17 cellular contexts compared by ENCODE assay signal in the genomic region with DNA sequence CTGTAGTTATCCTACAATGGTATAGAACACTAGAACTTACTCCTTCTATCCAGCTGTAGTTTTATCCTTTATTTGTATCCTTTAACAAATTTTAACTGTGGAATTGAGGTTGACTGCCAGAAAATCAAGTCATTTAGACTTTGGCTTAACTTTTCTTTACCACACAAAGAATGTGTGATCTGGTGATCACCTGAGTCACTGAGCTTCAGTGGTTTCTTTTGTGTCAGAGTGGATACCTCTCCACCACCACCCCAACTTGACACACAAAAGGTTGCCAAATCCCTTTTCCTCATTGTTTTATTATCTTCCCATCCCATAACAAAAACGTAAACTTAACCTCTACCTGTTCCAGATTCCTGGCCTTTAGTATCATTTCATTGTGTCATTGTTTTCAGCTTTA. TPM values are rescaled to one million over a fixed set of nuclear protein-coding genes. Genes with fewer than 3 reads are reported as not detected.
DNase-seq lines count a peak whose midpoint lies in the region; ATAC-seq, FAIRE-seq and TF ChIP-seq lines count a peak whose summit lies in the region.
"Had no signal": no experiment of that assay in that cellular context is flagged by ENCODE, and none has a peak within 500 bp of the region (broad histone marks: within the 10 kb centered on the region; RNA-seq: fewer than 3 reads in every experiment).

No MANE protein-coding gene starts in this region.

- no peak overlapping the region for H3K4me2 ChIP-seq in HepG2 (ENCODE audit: low read depth, low read length)

- H3K4me1 ChIP-seq in HepG2 (ENCODE audit: insufficient read depth, low read length) (peaks cover 78% of the 10 kb centered on the region), spleen (peaks cover 52 to 100% (median 85%) of the 10 kb centered on the region in 6 donors)

- H3K36me3 ChIP-seq in HepG2 (replicated peaks in 1 of 2; ENCODE audit: control insufficient read depth in 1 of 2, insufficient read depth in 2 of 2, low read length in 2 of 2) (peaks cover 2 to 13% of the 10 kb centered on the region in 2 experiments; a peak in 4 of 5 replicates), spleen (peaks cover 0 to 15% (median 2%) of the 10 kb centered on the region in 6 donors)

- H3K27ac ChIP-seq in HepG2 (ENCODE audit: extremely low read length, insufficient read depth, low read length): no peak overlapping the region
- H3K27ac ChIP-seq in spleen: no peak overlapping the region
- H3K27ac ChIP-seq: 22Rv1 had no signal

- H4K20me1 ChIP-seq in HepG2 (ENCODE audit: insufficient read depth, low read length): peaks cover 27% of the 10 kb centered on the region

- TF ChIP-seq RAD21 in HepG2 (CRISPR knock-in tag; IDR thresholded peaks at IDR 0.05): no peak

- TF ChIP-seq POLR2A in HepG2 (IDR thresholded peaks at IDR 0.05; ENCODE audit: insufficient read depth in 1 of 2, low read depth in 2 of 2, low read length in 2 of 2) (no peak), spleen (IDR thresholded peaks at IDR 0.05) (no peak)

- H3K27me3 Mint-ChIP-seq in T-helper 1 cell treated with Interleukin-12 subunit alpha and Interleukin-12 subunit beta and Interleukin-4 antibody, amounts not matched to agents 30 μg/mL and 1 μg/mL, for 36 hours (ENCODE audit: low read depth): no peaks in the 10 kb centered on the region
- no peaks in the 10 kb centered on the region for H3K27me3 Mint-ChIP-seq in activated naive CD8-positive, alpha-beta T cell treated with anti-CD3 and anti-CD28 coated beads, Interleukin-2, amount 50 U/mL, for 24 hours
- H3K27me3 Mint-ChIP-seq: memory B cell had no signal

- in situ Hi-C loops in HepG2 (cut with HindIII; ENCODE audit: extremely low pct_ligation_motif_present, low pct_unique_long_range_greater_than_20kb): no loop called here

- no TSS peak for BruUV-seq in HepG2 (replicated peaks; lab: Mats Ljungman, UMichigan)

- intact Hi-C loops in HepG2 (cut with micrococcal nuclease; ENCODE audit: unreplicated experiment) (loop anchor here (10.0 kb wide), 1 partner anchor 525 kb away; a partner anchor contains a TSS), spleen (cut with DNase I; ENCODE audit: low total_unique reads) (no loop called here)

- peaks cover 37% of the 10 kb centered on the region for H3K36me3 Mint-ChIP-seq in T-helper 1 cell treated with Interleukin-12 subunit alpha and Interleukin-12 subunit beta and Interleukin-4 antibody, amounts not matched to agents 30 μg/mL and 1 μg/mL, for 36 hours (ENCODE audit: low read depth)
- H3K36me3 Mint-ChIP-seq in activated naive CD8-positive, alpha-beta T cell treated with anti-CD3 and anti-CD28 coated beads, Interleukin-2, amount 50 U/mL, for 24 hours (ENCODE audit: low read depth): peaks cover 44% of the 10 kb centered on the region

- H3K4me1 Mint-ChIP-seq in T-helper 1 cell treated with Interleukin-12 subunit alpha and Interleukin-12 subunit beta and Interleukin-4 antibody, amounts not matched to agents 30 μg/mL and 1 μg/mL, for 36 hours (ENCODE audit: low read depth): peaks cover 76% of the 10 kb centered on the region
- peaks cover 92% of the 10 kb centered on the region for H3K4me1 Mint-ChIP-seq in activated naive CD8-positive, alpha-beta T cell treated with anti-CD3 and anti-CD28 coated beads, Interleukin-2, amount 50 U/mL, for 24 hours

- TF ChIP-seq EP300 in HepG2 (IDR thresholded peaks at IDR 0.05; ENCODE audit: low read depth in 2 of 2, low read length in 2 of 2) (no peak), HepG2 (CRISPR knock-in tag; IDR thresholded peaks at IDR 0.05; ENCODE audit: borderline replicate concordance) (no peak)

- H3K9ac ChIP-seq in HepG2 (ENCODE audit: insufficient read depth, low read depth, low read length): no peak overlapping the region

- POLR2A ChIA-PET in HepG2 (lab: Yijun Ruan, JAX): no interaction called here

- no peak for FAIRE-seq in HepG2 (lab: Jason Lieb, UNC)

- H3K79me2 ChIP-seq in HepG2 (ENCODE audit: insufficient read depth, low read length): peaks cover 100% of the 10 kb centered on the region

- DNase-seq in T-helper 1 cell (no peak), LoVo (ENCODE audit: low spot score) (peak; percentile 18), HepG2 (ENCODE audit: low spot score) (peak; percentile 31), COLO668 (lab: John Stamatoyannopoulos, UW; ENCODE audit: unreplicated experiment) (no peak), spleen (no peak)
- no peak for DNase-seq in activated naive CD8-positive, alpha-beta T cell treated with anti-CD3 and anti-CD28 coated beads, Interleukin-2, amount 50 U/mL, for 24 hours
- DNase-seq: activated CD4-positive, alpha-beta T cell treated with anti-CD3 and anti-CD28 coated beads, Interleukin-2, amount 50 U/mL, for 48 hours; dermis blood vessel endothelial cell; foreskin fibroblast; H7; NCI-H187 treated with DMSO at 0.1 percent for 48 hours; NCI-H748 treated with DMSO at 0.1 percent for 48 hours; occipital lobe had no signal

- H3K27me3 ChIP-seq in HepG2 (ENCODE audit: control insufficient read depth in 1 of 2, insufficient read depth in 2 of 2, low read length in 2 of 2) (no peaks in the 10 kb centered on the region), spleen (replicated peaks in 1 of 7) (no peaks in the 10 kb centered on the region)

- CTCF ChIA-PET in HepG2 (lab: Yijun Ruan, JAX; ENCODE audit: low intra/inter-chr PET ratio, low total read pairs): no interaction called here

- ATAC-seq in activated naive CD8-positive, alpha-beta T cell treated with anti-CD3 and anti-CD28 coated beads, Interleukin-2, amount 50 U/mL, for 24 hours: peak; percentile 34
- ATAC-seq in HepG2 (no peak), HG03354 (IDR thresholded peaks at IDR 0.05; ENCODE audit: poor library complexity, severe bottlenecking, unreplicated experiment) (no peak)

- 69% methylated on average over 1 of the region's 1 CpG for WGBS in HepG2 (ENCODE audit: low lambda C conversion rate)
- 58 to 73% (median 60%) methylated on average over 1 of the region's 1 CpG for WGBS in spleen, 5 donors

- H2AFZ ChIP-seq in HepG2 (ENCODE audit: low read length): no peak overlapping the region

- H3K9me3 ChIP-seq in HepG2 (ENCODE audit: low read length) (no peaks in the 10 kb centered on the region), spleen (no peaks in the 10 kb centered on the region)

- no peak for TF ChIP-seq CTCF in HepG2 (CRISPR knock-in tag; IDR thresholded peaks at IDR 0.05)
- no peak for TF ChIP-seq CTCF in spleen (IDR thresholded peaks at IDR 0.05 in 8 of 11, conservative IDR thresholded peaks at IDR 0.05 in 3 of 11)

- peak overlapping the region; percentile 58 for H3K27ac Mint-ChIP-seq in T-helper 1 cell treated with Interleukin-12 subunit alpha and Interleukin-12 subunit beta and Interleukin-4 antibody, amounts not matched to agents 30 μg/mL and 1 μg/mL, for 36 hours
- H3K27ac Mint-ChIP-seq in activated naive CD8-positive, alpha-beta T cell treated with anti-CD3 and anti-CD28 coated beads, Interleukin-2, amount 50 U/mL, for 24 hours: peak overlapping the region; percentile 80

- H3K4me3 ChIP-seq in HepG2 (replicated peaks in 1 of 3; ENCODE audit: insufficient read depth in 1 of 3, low read depth in 2 of 3, low read length in 3 of 3): no peak overlapping the region
- no peak overlapping the region for H3K4me3 ChIP-seq in spleen

- no peaks in the 10 kb centered on the region for H3K9me3 Mint-ChIP-seq in T-helper 1 cell treated with Interleukin-12 subunit alpha and Interleukin-12 subunit beta and Interleukin-4 antibody, amounts not matched to agents 30 μg/mL and 1 μg/mL, for 36 hours
- H3K9me3 Mint-ChIP-seq in activated naive CD8-positive, alpha-beta T cell treated with anti-CD3 and anti-CD28 coated beads, Interleukin-2, amount 50 U/mL, for 24 hours: no peaks in the 10 kb centered on the region
- H3K9me3 Mint-ChIP-seq: memory B cell had no signal

- H3K4me3 Mint-ChIP-seq in T-helper 1 cell treated with Interleukin-12 subunit alpha and Interleukin-12 subunit beta and Interleukin-4 antibody, amounts not matched to agents 30 μg/mL and 1 μg/mL, for 36 hours: peak overlapping the region; percentile 20
- H3K4me3 Mint-ChIP-seq in activated naive CD8-positive, alpha-beta T cell treated with anti-CD3 and anti-CD28 coated beads, Interleukin-2, amount 50 U/mL, for 24 hours: peak overlapping the region; percentile 98

TF ChIP-seq in HepG2, 621 proteins besides CTCF, POLR2A, EP300 and RAD21:
- TF ChIP-seq SOX13 (IDR thresholded peaks at IDR 0.05): no peak
- 0 out of 4 replicates have a peak, but pooled peaks of 1 of the 2 experiments have one; percentile 38 for TF ChIP-seq SOX13 (CRISPR knock-in tag; conservative IDR thresholded peaks at IDR 0.05 in 1 of 2, IDR thresholded peaks at IDR 0.05 in 1 of 2)
- no peak for TF ChIP-seq ZBTB20 (CRISPR knock-in tag; IDR thresholded peaks at IDR 0.05; ENCODE audit: borderline replicate concordance, low read depth)
- TF ChIP-seq SRY (CRISPR knock-in tag; IDR thresholded peaks at IDR 0.05): no peak
- no peak for TF ChIP-seq ISX (CRISPR knock-in tag; conservative IDR thresholded peaks at IDR 0.05)
- no peak for TF ChIP-seq BRD4 (CRISPR knock-in tag; IDR thresholded peaks at IDR 0.05)

RNA-seq across cellular contexts. Expression of a gene that starts 5.5 kb away (rescaled TPM):
- 31.9 and 34.8 TPM in 2 replicates for total RNA-seq in HepG2 (2016; rRNA removed; fragmentation: Illumina TruSeq; extraction: Trizol)
- 16.9 and 21.4 TPM in 2 replicates for total RNA-seq in HepG2 (2016; cell fraction: cytosol; rRNA removed; fragmentation: Illumina TruSeq; extraction: Trizol; ENCODE audit: low read depth)
- 31.8 and 34.4 TPM in 2 replicates for total RNA-seq in HepG2 (2016; cell fraction: insoluble cytoplasmic fraction; rRNA removed; fragmentation: Illumina TruSeq; extraction: Trizol)
- total RNA-seq in HepG2 (2016; cell fraction: membrane; rRNA removed; fragmentation: Illumina TruSeq; extraction: Trizol): 19.5 and 20.6 TPM in 2 replicates
- 45.8 and 50.5 TPM in 2 replicates for total RNA-seq in HepG2 (2016; cell fraction: nucleus; rRNA removed; fragmentation: Illumina TruSeq; extraction: Trizol)
- 7.0 and 8.9 TPM in 2 replicates for polyA plus RNA-seq in HepG2 (2011; rRNA removed)
- 4.9 and 6.8 TPM in 2 replicates for polyA plus RNA-seq in HepG2 (2011; cell fraction: cytosol; rRNA removed)
- 10.3 and 10.8 TPM in 2 replicates for polyA plus RNA-seq in HepG2 (2011; cell fraction: nucleus; rRNA removed)
- 6.9 and 8.0 TPM in 2 replicates for polyA plus RNA-seq in HepG2 (2012)
- 3.0 and 5.2 TPM in 2 replicates for polyA plus RNA-seq in HepG2 (2016; cell fraction: cytosol; fragmentation: Illumina TruSeq; extraction: Trizol; ENCODE audit: low read depth)
- polyA plus RNA-seq in HepG2 (2016; cell fraction: insoluble cytoplasmic fraction; fragmentation: Illumina TruSeq; extraction: Trizol; ENCODE audit: low read depth): 21.4 and 24.2 TPM in 2 replicates
- polyA plus RNA-seq in HepG2 (2016; cell fraction: membrane; fragmentation: Illumina TruSeq; extraction: Trizol; ENCODE audit: low read depth): 8.4 and 9.0 TPM in 2 replicates
- polyA plus RNA-seq in HepG2 (2016; cell fraction: nucleus; fragmentation: Illumina TruSeq; extraction: Trizol; ENCODE audit: insufficient read depth, low read depth): 20.2 and 24.3 TPM in 2 replicates
- polyA minus RNA-seq in HepG2 (2011; rRNA and poly(A)+ RNA removed; ENCODE audit: low replicate concordance): 31.4 and 78.2 TPM in 2 replicates
- 8.8 and 9.8 TPM in 2 replicates for polyA minus RNA-seq in HepG2 (2011; cell fraction: cytosol; rRNA and poly(A)+ RNA removed)
- polyA minus RNA-seq in HepG2 (2011; cell fraction: nucleus; rRNA and poly(A)+ RNA removed): 72.2 and 76.3 TPM in 2 replicates
- total RNA-seq in spleen: 10 to 100 TPM; 30.1 to 53.7 (median 38.0) TPM
- polyA plus RNA-seq in spleen: 1 to 10 TPM; 2.7 to 7.7 (median 4.7) TPM

Comparison
In these comparisons a context has a peak if more than half of its experiments do, and no peak if none do; other contexts are left out.
1. DNase-seq: peak in LoVo (single experiment) and HepG2 (single experiment); none in T-helper 1 cell (0 of 5), activated naive CD8-positive, alpha-beta T cell treated with anti-CD3 and anti-CD28 coated beads, Interleukin-2, amount 50 U/mL, for 24 hours (single experiment), COLO668 (single experiment) and spleen (single experiment).